16 cellular contexts compared by ENCODE assay signal in genomic region chr12:49338830-49339463, GRCh38. TPM values are rescaled to one million over a fixed set of nuclear protein-coding genes. Genes with fewer than 3 reads are reported as not detected.
"Had no signal": no experiment of that assay in that cellular context is flagged by ENCODE, and none has a peak within 500 bp of the region (broad histone marks: within the 10 kb centered on the region; RNA-seq: fewer than 3 reads in every experiment).

No MANE protein-coding gene starts in this region.

- H3K36me3 ChIP-seq: breast epithelium, left ventricle myocardium inferior, neutrophil, prostate gland, suprapubic skin had no signal

- H3K27ac ChIP-seq: breast epithelium, left ventricle myocardium inferior, neutrophil, prostate gland, suprapubic skin had no signal

- ATAC-seq: activated T-cell treated with anti-CD3 and anti-CD28 coated beads, Interleukin-2, amount 50 U/mL, for 72 hours; esophagus mucosa; sciatic nerve had no signal

- H3K9me3 ChIP-seq: breast epithelium, left ventricle myocardium inferior, neutrophil, prostate gland, suprapubic skin had no signal

- H3K4me3 ChIP-seq: breast epithelium, left ventricle myocardium inferior, prostate gland, suprapubic skin had no signal

- H3K4me1 ChIP-seq: breast epithelium had no signal

- DNase-seq: activated CD4-positive, alpha-beta memory T cell treated with anti-CD3 and anti-CD28 coated beads for 36 hours; activated CD4-positive, alpha-beta T cell treated with anti-CD3 and anti-CD28 coated beads for 1 hour; activated gamma-delta T cell treated with Interleukin-2 at 50 U/mL for 16 hours; activated naive CD8-positive, alpha-beta T cell treated with anti-CD3 and anti-CD28 coated beads for 36 hours; activated T-cell treated with anti-CD3 and anti-CD28 coated beads, Interleukin-2, amount 50 U/mL, for 72 hours; left ventricle myocardium inferior; stimulated activated CD4-positive, alpha-beta T cell treated with anti-CD3 and anti-CD28 coated beads, Interleukin-2, amount 100 ng/mL, for 24 hours; stimulated activated naive CD4-positive, alpha-beta T cell treated with Interleukin-2 at 50 U/mL for 16 hours had no signal

RNA-seq across cellular contexts. Expression of gene C1QL4, which starts 2.0 kb away (rescaled TPM):
- total RNA-seq: activated CD4-positive, alpha-beta memory T cell treated with anti-CD3 and anti-CD28 coated beads for 36 hours; activated naive CD8-positive, alpha-beta T cell treated with anti-CD3 and anti-CD28 coated beads for 36 hours; dermis microvascular lymphatic vessel endothelial cell; esophagus mucosa; left ventricle myocardium inferior; sciatic nerve; ureter had no signal

RNA-seq across cellular contexts. Expression of gene DNAJC22, which starts 7.7 kb away (rescaled TPM):
- total RNA-seq: activated naive CD8-positive, alpha-beta T cell treated with anti-CD3 and anti-CD28 coated beads for 36 hours; sciatic nerve had no signal

RNA-seq across cellular contexts. Expression of gene PRPH, which starts 44.0 kb away (rescaled TPM):
- total RNA-seq: activated CD4-positive, alpha-beta memory T cell treated with anti-CD3 and anti-CD28 coated beads for 36 hours; activated naive CD8-positive, alpha-beta T cell treated with anti-CD3 and anti-CD28 coated beads for 36 hours; dermis microvascular lymphatic vessel endothelial cell; left ventricle myocardium inferior had no signal
